ENCODE assay signal across 10 cellular contexts in the genomic region with DNA sequence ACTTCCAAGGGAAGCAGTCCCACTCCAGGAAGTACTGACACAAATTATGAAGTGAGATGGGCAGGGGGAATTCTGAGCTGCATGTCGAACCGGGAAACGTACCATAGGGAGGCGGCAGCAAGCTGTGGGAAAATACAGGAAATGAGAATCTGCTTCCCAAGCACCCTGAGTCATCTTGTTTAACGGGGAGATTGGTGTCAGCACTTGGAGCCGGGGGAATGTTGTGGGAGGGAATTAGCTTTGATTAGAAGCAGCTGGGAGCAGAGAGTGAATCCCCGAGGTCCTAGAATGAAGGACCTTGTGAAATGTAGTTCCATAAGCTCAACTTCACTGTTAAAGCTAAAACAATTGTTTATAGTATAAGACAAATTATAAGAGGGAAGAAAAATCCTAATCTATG.
A peak's percentile ranks its signal among the peaks of the same experiment; 100 is the strongest.
DNase-seq lines count a peak whose midpoint lies in the region; ATAC-seq and TF ChIP-seq lines count a peak whose summit lies in the region.
"Had no signal": no experiment of that assay in that cellular context is flagged by ENCODE, and none has a peak within 500 bp of the region (broad histone marks: within the 10 kb centered on the region; RNA-seq: fewer than 3 reads in every experiment).

No MANE protein-coding gene starts in this region.

- H2AFZ ChIP-seq in GM23248: peak overlapping the region; percentile 71

- intact Hi-C loops in heart left ventricle (cut with DNase I): no loop called here
- intact Hi-C loops in sigmoid colon (cut with DNase I): no loop called here

- H3K9me3 ChIP-seq in GM23248 (ENCODE audit: low read depth) (no peaks in the 10 kb centered on the region), heart left ventricle (peaks cover 0 to 5% (median 0%) of the 10 kb centered on the region in 12 donors), sigmoid colon (no peaks in the 10 kb centered on the region)

- H3K36me3 ChIP-seq in GM23248 (ENCODE audit: low read depth) (no peaks in the 10 kb centered on the region), heart left ventricle (no peaks in the 10 kb centered on the region), sigmoid colon (no peaks in the 10 kb centered on the region)

- H3K9ac ChIP-seq in GM23248: peak overlapping the region; percentile 76

- in situ Hi-C loops in GM23248 (cut with MboI): no loop called here

- H3K4me1 ChIP-seq in GM23248 (ENCODE audit: insufficient read depth) (peaks cover 27% of the 10 kb centered on the region), heart left ventricle (peaks cover 0 to 17% (median 7%) of the 10 kb centered on the region in 12 donors), sigmoid colon (peaks cover 0 to 4% (median 0%) of the 10 kb centered on the region in 4 donors)

- TF ChIP-seq POLR2A in heart left ventricle (IDR thresholded peaks at IDR 0.05): no peak
- TF ChIP-seq POLR2A in sigmoid colon (IDR thresholded peaks at IDR 0.05): no peak

- no peaks in the 10 kb centered on the region for H3K9me2 ChIP-seq in GM23248 (ENCODE audit: insufficient read depth)

- H3K4me3 ChIP-seq in GM23248 (peak overlapping the region; percentile 59), heart left ventricle (peak overlapping the region in 1 of 12 donors; percentile 19), sigmoid colon (no peak overlapping the region)

- peak in 2 of 12 donors; percentile 8 to 16 for TF ChIP-seq CTCF in heart left ventricle (IDR thresholded peaks at IDR 0.05)
- no peak for TF ChIP-seq CTCF in sigmoid colon (IDR thresholded peaks at IDR 0.05)

- H3K4me2 ChIP-seq in GM23248 (ENCODE audit: unreplicated experiment): peak overlapping the region; percentile 84

- WGBS in GM23248 (ENCODE audit: low coverage in 1 of 2, low lambda C conversion rate in 2 of 2, missing lambda C conversion rate in 2 of 2), 2 experiments: 0 to 1% methylated on average over 7 of the region's 7 CpGs
- 14 to 34% (median 27%) methylated on average over 7 of the region's 7 CpGs for WGBS in heart left ventricle, 4 donors
- 57 to 65% methylated on average over 7 of the region's 7 CpGs for WGBS in sigmoid colon, 2 donors

- no peaks in the 10 kb centered on the region for H4K20me1 ChIP-seq in GM23248 (ENCODE audit: insufficient read depth)

- no peak for TF ChIP-seq EP300 in sigmoid colon (IDR thresholded peaks at IDR 0.05)

- H3K79me2 ChIP-seq in GM23248 (ENCODE audit: insufficient read depth): no peaks in the 10 kb centered on the region

- peaks cover 25% of the 10 kb centered on the region for H3F3A ChIP-seq in GM23248 (ENCODE audit: insufficient read depth)

- DNase-seq in GM23248 (peak; percentile 98), amniotic stem cell (lab: John Stamatoyannopoulos, UW) (peak; percentile 85), heart left ventricle (peak in 4 of 5 donors; percentile 42 to 58 (median 48)), sigmoid colon (peak; percentile 85), NCI-H2107 (lab: John Stamatoyannopoulos, UW) (no peak), NCI-H446 (lab: John Stamatoyannopoulos, UW) (no peak)
- no peak for DNase-seq in stimulated activated CD4-positive, alpha-beta T cell treated with anti-CD3 and anti-CD28 coated beads, Interleukin-4, amount 100 ng/mL, for 4 hours
- DNase-seq: activated CD4-positive, CD25-positive, alpha-beta regulatory T cell; NCI-H1417 treated with DMSO at 0.1 percent for 48 hours had no signal

- ATAC-seq in heart left ventricle: peak; percentile 44 to 94 (median 86)
- no peak for ATAC-seq in HG02870 (IDR thresholded peaks at IDR 0.05; ENCODE audit: unreplicated experiment)

- H3K27me3 ChIP-seq in GM23248 (replicated peaks; ENCODE audit: insufficient read depth) (no peaks in the 10 kb centered on the region), heart left ventricle (peaks cover 0 to 7% (median 0%) of the 10 kb centered on the region in 9 donors), sigmoid colon (peaks cover 0 to 14% (median 0%) of the 10 kb centered on the region in 3 donors)

- H3K27ac ChIP-seq in GM23248 (peak overlapping the region; percentile 93), heart left ventricle (peak overlapping the region in 9 of 12 donors; percentile 17 to 76 (median 44)), sigmoid colon (peak overlapping the region; percentile 63 to 75 (median 67))

Comparison
In these comparisons a context has a peak if more than half of its experiments do, and no peak if none do; other contexts are left out.
1. DNase-seq: peak in GM23248 (single experiment), amniotic stem cell (single experiment), heart left ventricle (4 of 5) and sigmoid colon (single experiment); none in NCI-H2107 (single experiment), stimulated activated CD4-positive, alpha-beta T cell treated with anti-CD3 and anti-CD28 coated beads, Interleukin-4, amount 100 ng/mL, for 4 hours (0 of 2) and NCI-H446 (0 of 2).
2. Peak in every context shown above with its lines, with median percentiles within 50 percentile points of each other: H3K27ac ChIP-seq.